Comparison of ENCODE assay signal across 8 cellular contexts in the genomic region with DNA sequence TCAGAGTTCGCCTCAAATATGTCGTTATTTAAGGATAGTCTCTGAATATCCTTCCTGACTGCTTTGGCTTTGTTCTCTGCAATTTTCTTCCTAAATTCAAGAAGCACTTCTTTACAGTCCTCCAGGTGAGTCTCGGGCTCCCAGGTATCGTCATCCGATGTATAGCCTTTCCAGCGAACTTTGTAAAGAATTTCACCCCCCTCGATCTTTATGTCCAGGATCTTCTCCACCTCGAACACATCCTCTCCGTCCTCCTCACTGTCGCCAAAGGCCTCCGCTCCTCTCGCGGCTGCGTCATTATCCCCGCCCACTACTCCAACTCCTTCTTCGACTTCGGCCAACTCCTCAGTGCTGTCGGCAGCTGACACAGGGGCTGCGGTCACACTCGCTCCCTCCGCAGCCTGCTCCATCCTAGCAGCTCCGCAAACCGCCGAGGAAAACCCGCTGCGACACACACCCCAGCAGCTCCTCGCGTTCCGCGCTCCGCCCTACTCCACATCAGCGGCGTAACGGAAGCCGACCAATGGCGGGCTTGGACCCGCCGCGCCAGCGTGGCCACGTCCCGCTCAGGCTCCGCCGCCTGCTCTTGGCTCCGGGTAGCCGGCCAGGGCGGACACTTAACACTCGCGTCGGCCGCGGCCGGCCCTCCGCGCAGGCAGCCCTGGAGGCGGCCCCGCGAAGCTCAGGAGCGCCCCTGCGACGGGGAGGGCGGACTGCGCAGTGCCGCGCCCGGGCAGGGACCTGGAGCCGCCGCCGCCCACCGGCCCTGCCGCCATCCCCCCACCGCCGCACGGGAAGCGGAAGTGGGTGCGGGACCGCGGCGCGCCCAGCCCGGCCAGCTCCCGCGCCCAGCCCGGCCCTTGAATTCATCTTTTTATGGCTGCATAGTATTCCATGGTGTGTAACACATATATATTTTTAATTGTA. TPM values are rescaled to one million over a fixed set of nuclear protein-coding genes. Genes with fewer than 3 reads are reported as not detected.
DNase-seq lines count a peak whose midpoint lies in the region; ATAC-seq and TF ChIP-seq lines count a peak whose summit lies in the region.

No MANE protein-coding gene starts in this region.

- peak; percentile 82 for ATAC-seq in activated CD8-positive, alpha-beta T cell treated with anti-CD3 and anti-CD28 coated beads, Interleukin-2, amount 10 ng/mL, durations not matched to agents 7 days and 5 days
- peak; percentile 61 to 79 for ATAC-seq in upper lobe of left lung (ENCODE audit: low FRiP score in 2 of 2)
- ATAC-seq in GM21825 (IDR thresholded peaks at IDR 0.05; ENCODE audit: unreplicated experiment), result no peak

- DNase-seq in activated CD8-positive, alpha-beta T cell treated with anti-CD3 and anti-CD28 coated beads, Interleukin-2, amount 10 ng/mL, durations not matched to agents 7 days and 5 days, result peak; percentile 36
- DNase-seq in esophagus squamous epithelium (lab: John Stamatoyannopoulos, UW), result no peak
- DNase-seq in upper lobe of left lung, result peak; percentile 31 to 88
- DNase-seq in NCI-H1436 treated with DMSO at 0.1 percent for 48 hours (lab: John Stamatoyannopoulos, UW), result no peak
- DNase-seq in mesenteric fat pad (ENCODE audit: low spot score), result no peak

- H3K27me3 ChIP-seq in esophagus squamous epithelium, result peaks cover 0 to 41% (median 0%) of the 10 kb centered on the region in 4 donors
- peaks cover 10% of the 10 kb centered on the region for H3K27me3 ChIP-seq in neural cell (ENCODE audit: insufficient read depth, low read depth, low read length)
- H3K27me3 ChIP-seq in upper lobe of left lung, result no peaks in the 10 kb centered on the region

- TF ChIP-seq CTCF in HEK293 (tag by site-specific recombination; IDR thresholded peaks at IDR 0.05), result no peak
- TF ChIP-seq CTCF in esophagus squamous epithelium (IDR thresholded peaks at IDR 0.05), result no peak
- peak; percentile 31 for TF ChIP-seq CTCF in neural cell (IDR thresholded peaks at IDR 0.05; ENCODE audit: poor library complexity, severe bottlenecking)
- TF ChIP-seq CTCF in upper lobe of left lung (IDR thresholded peaks at IDR 0.05), result peak in 2 of 6 experiments; percentile 17 to 21

- TF ChIP-seq POLR2A in esophagus squamous epithelium (IDR thresholded peaks at IDR 0.05), result no peak
- TF ChIP-seq POLR2A in upper lobe of left lung (IDR thresholded peaks at IDR 0.05), result peak in 1 of 4 donors; percentile 33

- no peaks in the 10 kb centered on the region; the same call in 1 of the 2 replicates for H3K4me1 ChIP-seq in HEK293 (ENCODE audit: control insufficient read depth, insufficient read depth, low read length)
- peaks cover 0 to 6% (median 0%) of the 10 kb centered on the region in 3 donors for H3K4me1 ChIP-seq in esophagus squamous epithelium
- peaks cover 0 to 3% (median 0%) of the 10 kb centered on the region in 4 donors for H3K4me1 ChIP-seq in upper lobe of left lung

- H3K36me3 ChIP-seq in HEK293 (ENCODE audit: control insufficient read depth in 2 of 2, insufficient read depth in 1 of 2, low read length in 2 of 2), result no peaks in the 10 kb centered on the region
- no peaks in the 10 kb centered on the region for H3K36me3 ChIP-seq in esophagus squamous epithelium
- no peaks in the 10 kb centered on the region for H3K36me3 ChIP-seq in neural cell (ENCODE audit: insufficient read depth, low read length)
- H3K36me3 ChIP-seq in upper lobe of left lung, result no peaks in the 10 kb centered on the region

- H3F3A ChIP-seq in neural cell (ENCODE audit: insufficient read depth, low read length, poor library complexity, severe bottlenecking), result no peaks in the 10 kb centered on the region

- POLR2A ChIA-PET in HEK293 (lab: Yijun Ruan, JAX), result interaction anchor here (0.6 to 0.8 kb wide), 3 partner anchors 215 to 1156 kb away, joined by 3 to 5 read pairs (median 4); no protein-coding TSS in a partner anchor
- POLR2A ChIA-PET in activated CD8-positive, alpha-beta T cell treated with anti-CD3 and anti-CD28 coated beads, Interleukin-2, amount 10 ng/mL, durations not matched to agents 7 days and 5 days (lab: Charles Lee), result no interaction called here

- no peak overlapping the region for H3K4me2 ChIP-seq in neural cell (ENCODE audit: low read length)

- no peaks in the 10 kb centered on the region for H3K36me3 Mint-ChIP-seq in activated CD8-positive, alpha-beta T cell treated with anti-CD3 and anti-CD28 coated beads, Interleukin-2, amount 10 ng/mL, durations not matched to agents 7 days and 5 days (ENCODE audit: low read depth)

- no peaks in the 10 kb centered on the region for H3K9me2 ChIP-seq in neural cell (ENCODE audit: insufficient read depth, low read length)

- WGBS in esophagus squamous epithelium, 2 donors, result 38 to 41% methylated on average over 29 to 37 of the region's 84 CpGs
- 30 to 32% methylated on average over 52 to 53 of the region's 84 CpGs for WGBS in upper lobe of left lung, 2 donors

- peak overlapping the region; percentile 44 for H3K4me3 Mint-ChIP-seq in activated CD8-positive, alpha-beta T cell treated with anti-CD3 and anti-CD28 coated beads, Interleukin-2, amount 10 ng/mL, durations not matched to agents 7 days and 5 days

- H3K9me3 ChIP-seq in HEK293 (ENCODE audit: control insufficient read depth, insufficient read depth, low read depth, low read length) (no peaks in the 10 kb centered on the region), esophagus squamous epithelium (no peaks in the 10 kb centered on the region), neural cell (ENCODE audit: low read length) (no peaks in the 10 kb centered on the region), upper lobe of left lung (no peaks in the 10 kb centered on the region)

- H4K20me1 ChIP-seq in neural cell (ENCODE audit: insufficient read depth), result no peaks in the 10 kb centered on the region

- H2AFZ ChIP-seq in neural cell (ENCODE audit: low read depth, low read length), result no peak overlapping the region

- CTCF ChIA-PET in HEK293 (lab: Yijun Ruan, JAX), result interaction anchor here (0.5 to 1.3 kb wide), 3 partner anchors 26 to 219 kb away, joined by 4 read pairs; no protein-coding TSS in a partner anchor
- CTCF ChIA-PET in activated CD8-positive, alpha-beta T cell treated with anti-CD3 and anti-CD28 coated beads, Interleukin-2, amount 10 ng/mL, durations not matched to agents 7 days and 5 days (lab: Charles Lee), result no interaction called here

- intact Hi-C loops in esophagus squamous epithelium (cut with DNase I), result no loop called here

- H3K27ac Mint-ChIP-seq in activated CD8-positive, alpha-beta T cell treated with anti-CD3 and anti-CD28 coated beads, Interleukin-2, amount 10 ng/mL, durations not matched to agents 7 days and 5 days, result no peak overlapping the region

- H3K4me1 Mint-ChIP-seq in activated CD8-positive, alpha-beta T cell treated with anti-CD3 and anti-CD28 coated beads, Interleukin-2, amount 10 ng/mL, durations not matched to agents 7 days and 5 days (ENCODE audit: low read depth), result peaks cover 3% of the 10 kb centered on the region

- H3K4me3 ChIP-seq in HEK293 (ENCODE audit: low read depth, low read length) (peak overlapping the region; percentile 42), esophagus squamous epithelium (peak overlapping the region in 3 of 4 donors; percentile 22 to 48 (median 40)), neural cell (ENCODE audit: low read length) (peak overlapping the region; percentile 61), upper lobe of left lung (peak overlapping the region in 3 of 4 donors; percentile 35 to 47 (median 42))

- H3K79me2 ChIP-seq in neural cell (replicated peaks; ENCODE audit: insufficient read depth, low read length), result no peaks in the 10 kb centered on the region

- H3K27me3 Mint-ChIP-seq in activated CD8-positive, alpha-beta T cell treated with anti-CD3 and anti-CD28 coated beads, Interleukin-2, amount 10 ng/mL, durations not matched to agents 7 days and 5 days (ENCODE audit: low read depth), result peaks cover 43% of the 10 kb centered on the region

- TF ChIP-seq RAD21 in neural cell (conservative IDR thresholded peaks at IDR 0.05), result no peak

- H3K9ac ChIP-seq in neural cell (ENCODE audit: low read length), result peak overlapping the region; percentile 9

- TF ChIP-seq EP300 in neural cell (conservative IDR thresholded peaks at IDR 0.05; ENCODE audit: poor library complexity, severe bottlenecking) (no peak), upper lobe of left lung (IDR thresholded peaks at IDR 0.05) (no peak)

- peak overlapping the region; percentile 77; the same call in 1 of the 2 replicates for H3K27ac ChIP-seq in HEK293 (ENCODE audit: extremely low read depth, low read depth, low read length)
- H3K27ac ChIP-seq in esophagus squamous epithelium, result no peak overlapping the region
- no peak overlapping the region for H3K27ac ChIP-seq in neural cell (ENCODE audit: low read length)
- H3K27ac ChIP-seq in upper lobe of left lung, result peak overlapping the region in 1 of 4 donors; percentile 35

- H3K9me3 Mint-ChIP-seq in activated CD8-positive, alpha-beta T cell treated with anti-CD3 and anti-CD28 coated beads, Interleukin-2, amount 10 ng/mL, durations not matched to agents 7 days and 5 days (ENCODE audit: insufficient read depth), result no peaks in the 10 kb centered on the region

TF ChIP-seq in HEK293, 187 proteins besides CTCF, POLR2A, EP300 and RAD21 (continues in another document):
- TF ChIP-seq ZNF610 (tag by site-specific recombination; IDR thresholded peaks at IDR 0.05; ENCODE audit: borderline replicate concordance), result no peak
- no peak for TF ChIP-seq ZIC2 (tag by site-specific recombination; IDR thresholded peaks at IDR 0.05)
- no peak for TF ChIP-seq GLI2 (tag by site-specific recombination; IDR thresholded peaks at IDR 0.05; ENCODE audit: borderline replicate concordance, low read depth)
- no peak for TF ChIP-seq ZNF404 (tag by site-specific recombination; IDR thresholded peaks at IDR 0.05)
- TF ChIP-seq ZNF391 (tag by site-specific recombination; IDR thresholded peaks at IDR 0.05; ENCODE audit: borderline replicate concordance, low read depth), result no peak
- no peak for TF ChIP-seq ZNF768 (tag by site-specific recombination; IDR thresholded peaks at IDR 0.05)

TF ChIP-seq in neural cell, 6 proteins besides CTCF, POLR2A, EP300 and RAD21 (continues in another document):
- TF ChIP-seq POLR2AphosphoS5 (IDR thresholded peaks at IDR 0.05), result no peak
- no peak for TF ChIP-seq SMC3 (conservative IDR thresholded peaks at IDR 0.05; ENCODE audit: poor library complexity)

RNA-seq across cellular contexts. Expression of gene CD163L1, which starts 4.1 kb away (rescaled TPM):
- not detected for total RNA-seq in activated CD8-positive, alpha-beta T cell treated with anti-CD3 and anti-CD28 coated beads, Interleukin-2, amount 10 ng/mL, durations not matched to agents 7 days and 5 days
- total RNA-seq in esophagus squamous epithelium, result 1 to 10 TPM in 2 of 4 donors, under 1 TPM in 2; 0.15 to 2.8 (median 1.1) TPM
- 0.62 TPM in 1 of 2 replicates, not detected in the other for polyA plus RNA-seq in neural cell
- 0.58 and 0.97 TPM in 2 replicates for polyA minus RNA-seq in neural cell
- 10 to 100 TPM in 1 of 6 donors, 1 to 10 TPM in 4, under 1 TPM in 1; 0.59 to 21.0 (median 4.2) TPM for total RNA-seq in upper lobe of left lung
- 16.7 TPM for total RNA-seq in mesenteric fat pad

Comparison
In these comparisons a context has a peak if more than half of its experiments do, and no peak if none do; other contexts are left out.
1. DNase-seq: peak in activated CD8-positive, alpha-beta T cell treated with anti-CD3 and anti-CD28 coated beads, Interleukin-2, amount 10 ng/mL, durations not matched to agents 7 days and 5 days (single experiment) and upper lobe of left lung (2 of 2); none in esophagus squamous epithelium (single experiment), NCI-H1436 treated with DMSO at 0.1 percent for 48 hours (single experiment) and mesenteric fat pad (single experiment).
2. Peak in every context shown above with its lines, with median percentiles within 50 percentile points of each other: H3K4me3 ChIP-seq.